ENCODE assay signal across 8 cellular contexts in the genomic region with DNA sequence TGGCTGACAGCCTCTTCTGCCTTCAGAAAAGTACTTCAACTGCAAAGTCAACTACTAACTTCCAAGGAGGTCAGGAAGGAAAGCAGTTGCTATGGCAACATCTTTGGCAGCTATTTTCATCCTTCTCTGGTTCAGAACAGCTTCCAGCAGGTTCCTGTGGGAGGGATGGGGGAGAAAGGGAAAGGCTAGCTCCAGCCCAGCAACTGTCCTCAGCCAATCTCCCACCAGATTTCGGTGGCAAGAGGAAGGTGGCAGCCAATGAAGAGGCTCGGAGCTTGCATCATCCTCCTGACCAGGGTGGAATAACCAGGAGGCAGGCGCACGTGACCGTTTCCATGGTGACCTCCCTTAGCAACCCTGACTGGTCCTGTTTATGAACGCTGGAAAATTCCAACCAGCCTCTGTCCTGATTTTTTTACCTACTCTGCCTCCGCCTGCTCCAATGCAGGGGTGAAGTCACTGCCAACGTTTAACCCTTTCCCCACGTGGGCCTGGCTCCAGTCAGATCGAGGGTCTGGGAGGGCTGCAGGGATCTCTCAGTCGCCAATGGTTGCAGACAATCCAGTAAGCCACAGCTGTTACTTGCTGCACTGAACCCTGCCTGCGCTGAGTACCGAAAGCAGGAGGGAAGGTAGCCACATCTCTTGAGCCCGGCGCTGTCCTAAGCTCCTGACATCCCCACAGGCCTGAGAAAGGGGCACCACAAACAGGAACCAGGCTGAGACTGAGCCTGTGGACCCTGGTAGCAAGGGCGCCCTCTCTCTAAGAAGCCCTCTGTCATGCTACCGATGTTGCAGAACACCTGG. TPM values are rescaled to one million over a fixed set of nuclear protein-coding genes. Genes with fewer than 3 reads are reported as not detected.
DNase-seq lines count a peak whose midpoint lies in the region; ATAC-seq and TF ChIP-seq lines count a peak whose summit lies in the region.

No MANE protein-coding gene starts in this region.

- no peaks in the 10 kb centered on the region for H3K4me1 ChIP-seq in CD4-positive, CD25-positive, alpha-beta regulatory T cell (ENCODE audit: control insufficient read depth, insufficient read depth, low read length, poor library complexity, severe bottlenecking)
- H3K4me1 ChIP-seq in SJCRH30 (peaks cover 65% of the 10 kb centered on the region), smooth muscle cell (ENCODE audit: low read depth) (peaks cover 70% of the 10 kb centered on the region)

- TF ChIP-seq CTCF in smooth muscle cell (IDR thresholded peaks at IDR 0.05; ENCODE audit: borderline replicate concordance, insufficient read depth, poor library complexity, severe bottlenecking) = no peak

- no peaks in the 10 kb centered on the region for H3K36me3 ChIP-seq in CD4-positive, CD25-positive, alpha-beta regulatory T cell (ENCODE audit: control insufficient read depth, insufficient read depth, low read length)
- no peaks in the 10 kb centered on the region for H3K36me3 ChIP-seq in SJCRH30
- H3K36me3 ChIP-seq in smooth muscle cell (ENCODE audit: low read depth) = no peaks in the 10 kb centered on the region

- H3K4me1 Mint-ChIP-seq in CD4-positive, CD25-positive, alpha-beta regulatory T cell = peaks cover 0 to 32% (median 11%) of the 10 kb centered on the region in 4 donors
- peaks cover 67% of the 10 kb centered on the region for H3K4me1 Mint-ChIP-seq in dendritic cell treated with granulocyte-macrophage colony-stimulating factor and Interleukin-4, amounts not matched to agents 40 ng/mL and 50 ng/mL, for 4 days (ENCODE audit: low read depth)

- H3K4me3 Mint-ChIP-seq in CD4-positive, CD25-positive, alpha-beta regulatory T cell = no peak overlapping the region
- H3K4me3 Mint-ChIP-seq in dendritic cell treated with granulocyte-macrophage colony-stimulating factor and Interleukin-4, amounts not matched to agents 40 ng/mL and 50 ng/mL, for 4 days = no peak overlapping the region

- 5% methylated on average over 17 of the region's 17 CpGs for WGBS in smooth muscle cell (ENCODE audit: low lambda C conversion rate)

- peak overlapping the region in 2 of 3 donors; percentile 44 to 60 for H3K27ac Mint-ChIP-seq in CD4-positive, CD25-positive, alpha-beta regulatory T cell
- peak overlapping the region; percentile 96 for H3K27ac Mint-ChIP-seq in dendritic cell treated with granulocyte-macrophage colony-stimulating factor and Interleukin-4, amounts not matched to agents 40 ng/mL and 50 ng/mL, for 4 days

- peak overlapping the region; percentile 92 for H3K9ac ChIP-seq in smooth muscle cell (ENCODE audit: low read depth)

- intact Hi-C loops in dendritic cell treated with granulocyte-macrophage colony-stimulating factor and Interleukin-4, amounts not matched to agents 40 ng/mL and 50 ng/mL, for 4 days (cut with micrococcal nuclease) = loop anchor here (1.0 kb wide), 1 partner anchor 10 kb away; no protein-coding TSS in a partner anchor

- H3F3A ChIP-seq in smooth muscle cell (ENCODE audit: low read depth) = peaks cover 55% of the 10 kb centered on the region

- H3K4me3 ChIP-seq in CD4-positive, CD25-positive, alpha-beta regulatory T cell (ENCODE audit: low read depth, low read length) = no peak overlapping the region
- H3K4me3 ChIP-seq in SJCRH30 (peak overlapping the region; percentile 32), smooth muscle cell (peak overlapping the region; percentile 29)

- H3K4me2 ChIP-seq in smooth muscle cell = peak overlapping the region; percentile 77

- H3K9me3 ChIP-seq in CD4-positive, CD25-positive, alpha-beta regulatory T cell (ENCODE audit: control insufficient read depth in 2 of 2, low read length in 2 of 2) = no peaks in the 10 kb centered on the region
- H3K9me3 ChIP-seq in SJCRH30 (replicated peaks) (no peaks in the 10 kb centered on the region), smooth muscle cell (replicated peaks; ENCODE audit: low read depth) (no peaks in the 10 kb centered on the region)

- DNase-seq in CD4-positive, CD25-positive, alpha-beta regulatory T cell = peak in 1 of 3 donors; percentile 49
- DNase-seq in NCI-H1092 treated with DMSO at 0.1 percent for 48 hours (lab: John Stamatoyannopoulos, UW) (peak; percentile 100), SJCRH30 (peak; percentile 97), kidney tubule cell (ENCODE audit: low spot score) (peak; percentile 100), smooth muscle cell (lab: John Stamatoyannopoulos, UW; ENCODE audit: unreplicated experiment) (peak; percentile 87)
- no peak for DNase-seq in effector CD4-positive, alpha-beta T cell

- peak; percentile 30 to 50 for ATAC-seq in CD4-positive, CD25-positive, alpha-beta regulatory T cell (ENCODE audit: low read depth in 2 of 2)
- ATAC-seq in GM21390 (IDR thresholded peaks at IDR 0.05; ENCODE audit: unreplicated experiment) = peak; percentile 55

- H3K36me3 Mint-ChIP-seq in CD4-positive, CD25-positive, alpha-beta regulatory T cell = no peaks in the 10 kb centered on the region
- no peaks in the 10 kb centered on the region for H3K36me3 Mint-ChIP-seq in dendritic cell treated with granulocyte-macrophage colony-stimulating factor and Interleukin-4, amounts not matched to agents 40 ng/mL and 50 ng/mL, for 4 days (ENCODE audit: low read depth)

- H3K9me3 Mint-ChIP-seq in CD4-positive, CD25-positive, alpha-beta regulatory T cell = no peaks in the 10 kb centered on the region
- no peaks in the 10 kb centered on the region for H3K9me3 Mint-ChIP-seq in dendritic cell treated with granulocyte-macrophage colony-stimulating factor and Interleukin-4, amounts not matched to agents 40 ng/mL and 50 ng/mL, for 4 days

- no peaks in the 10 kb centered on the region for H3K27me3 ChIP-seq in CD4-positive, CD25-positive, alpha-beta regulatory T cell (ENCODE audit: control insufficient read depth, insufficient read depth, low read length)
- H3K27me3 ChIP-seq in SJCRH30 = no peaks in the 10 kb centered on the region
- H3K27me3 ChIP-seq in smooth muscle cell (ENCODE audit: low read depth) = no peaks in the 10 kb centered on the region

- H3K27ac ChIP-seq in CD4-positive, CD25-positive, alpha-beta regulatory T cell (ENCODE audit: insufficient read depth, low read length, poor library complexity, severe bottlenecking) = no peak overlapping the region
- peak overlapping the region; percentile 90 for H3K27ac ChIP-seq in SJCRH30
- H3K27ac ChIP-seq in smooth muscle cell (ENCODE audit: low read depth) = peak overlapping the region; percentile 98

- peaks cover 10% of the 10 kb centered on the region for H3K27me3 Mint-ChIP-seq in CD4-positive, CD25-positive, alpha-beta regulatory T cell
- no peaks in the 10 kb centered on the region for H3K27me3 Mint-ChIP-seq in dendritic cell treated with granulocyte-macrophage colony-stimulating factor and Interleukin-4, amounts not matched to agents 40 ng/mL and 50 ng/mL, for 4 days

- no peak overlapping the region for H2AFZ ChIP-seq in smooth muscle cell (ENCODE audit: low read depth)

- H3K79me2 ChIP-seq in smooth muscle cell (ENCODE audit: low read depth) = peaks cover 10% of the 10 kb centered on the region

- no peaks in the 10 kb centered on the region for H4K20me1 ChIP-seq in smooth muscle cell (ENCODE audit: low read depth)

RNA-seq across cellular contexts. Expression of gene MALAT1, which starts 11.2 kb away (rescaled TPM):
- 36,047 TPM for total RNA-seq in CD4-positive, CD25-positive, alpha-beta regulatory T cell
- 1,000 to 10,000 TPM; 2,329 to 3,603 (median 2,794) TPM for polyA plus RNA-seq in CD4-positive, CD25-positive, alpha-beta regulatory T cell
- total RNA-seq in SJCRH30 (2014; rRNA removed; shearing (Covaris generic)) = 496 and 686 TPM in 2 replicates
- total RNA-seq in smooth muscle cell = 7,019 and 7,386 TPM in 2 replicates
- 6,158 and 16,096 TPM in 2 replicates for polyA plus RNA-seq in smooth muscle cell

RNA-seq across cellular contexts. Expression of gene SCYL1, which starts 37.2 kb away (rescaled TPM):
- total RNA-seq in CD4-positive, CD25-positive, alpha-beta regulatory T cell = 59.0 TPM
- 10 to 100 TPM; 24.3 to 31.2 (median 29.0) TPM for polyA plus RNA-seq in CD4-positive, CD25-positive, alpha-beta regulatory T cell
- 39.1 and 41.8 TPM in 2 replicates for total RNA-seq in SJCRH30 (2014; rRNA removed; shearing (Covaris generic))
- total RNA-seq in smooth muscle cell = 66.6 and 90.8 TPM in 2 replicates
- 108 and 123 TPM in 2 replicates for polyA plus RNA-seq in smooth muscle cell

Comparison
In these comparisons a context has a peak if more than half of its experiments do, and no peak if none do; other contexts are left out.
1. RNA of gene MALAT1, which starts 11.2 kb away (total RNA-seq): 36,047 TPM in CD4-positive, CD25-positive, alpha-beta regulatory T cell (single experiment) and 7,019 to 7,386 TPM in smooth muscle cell; 496 to 686 TPM in SJCRH30; every median in the first group is over 10 times any median in the second.